ENCODE assay signal across 30 cellular contexts in genomic region chr12:32662665-32663064, GRCh38.
"Had no signal": no experiment of that assay in that cellular context is flagged by ENCODE, and none has a peak within 500 bp of the region (broad histone marks: within the 10 kb centered on the region; RNA-seq: fewer than 3 reads in every experiment).

No MANE protein-coding gene starts in this region.

- FAIRE-seq: astrocyte, TTC549 had no signal

- H3K27ac Mint-ChIP-seq: activated B cell treated with CpG ODN at 0.5 μM for 24 hours; activated CD4-positive, alpha-beta T cell treated with anti-CD3 and anti-CD28 coated beads, Interleukin-2, amount 10 ng/mL, durations not matched to agents 24 days and 14 days; activated naive CD4-positive, alpha-beta T cell treated with anti-CD3 and anti-CD28 coated beads for 36 hours; activated naive CD8-positive, alpha-beta T cell; activated T-helper 17 cell treated with anti-CD3 and anti-CD28 coated beads, Interleukin-2, amount 50 U/mL, for 72 hours; brain; T-cell had no signal

- H3K4me1 Mint-ChIP-seq: activated T-helper 17 cell treated with anti-CD3 and anti-CD28 coated beads, Interleukin-2, amount 50 U/mL, for 72 hours; central memory CD8-positive, alpha-beta T cell; T-cell had no signal

- DNase-seq: activated B cell treated with CpG ODN at 0.5 μM for 24 hours; activated CD4-positive, alpha-beta T cell treated with anti-CD3 and anti-CD28 coated beads for 1 hour; activated CD4-positive, alpha-beta T cell treated with anti-CD3 and anti-CD28 coated beads, Interleukin-2, amount 10 ng/mL, durations not matched to agents 24 days and 14 days; activated CD4-positive, alpha-beta T cell treated with anti-CD3 and anti-CD28 coated beads, Interleukin-2, amount 50 U/mL, for 48 hours; activated CD8-positive, alpha-beta memory T cell treated with anti-CD3 and anti-CD28 coated beads for 24 hours; activated gamma-delta T cell; activated naive CD4-positive, alpha-beta T cell treated with anti-CD3 and anti-CD28 coated beads for 36 hours; activated T-cell treated with anti-CD3 and anti-CD28 coated beads, Interleukin-2, amount 50 U/mL, for 48 hours; amygdala; KG1; MV-4-11; NCI-H1092 treated with DMSO at 0.1 percent for 48 hours; NCI-H1417 treated with DMSO at 0.1 percent for 48 hours; NCI-H1694 treated with DMSO at 0.1 percent for 48 hours; NCI-H2029 treated with DMSO at 0.1 percent for 48 hours; NCI-H345; NCI-H510A; NCI-H526 treated with DMSO at 0.1 percent for 48 hours; NK-92 treated with Interleukin-12 subunit alpha and Interleukin-12 subunit beta, amount 100 ng/mL, for 24 hours; PC-3; SHP77 treated with DMSO at 0.1 percent for 48 hours; T-cell; T-helper 2 cell; T1000 had no signal

- H3K36me3 Mint-ChIP-seq: activated naive CD8-positive, alpha-beta T cell; brain; T-cell had no signal

- ATAC-seq: activated T-helper 17 cell treated with anti-CD3 and anti-CD28 coated beads, Interleukin-2, amount 50 U/mL, for 72 hours; PC-3; T-cell had no signal

- H3K4me3 Mint-ChIP-seq: activated B cell treated with CpG ODN at 0.5 μM for 24 hours; activated CD4-positive, alpha-beta T cell treated with anti-CD3 and anti-CD28 coated beads, Interleukin-2, amount 10 ng/mL, durations not matched to agents 24 days and 14 days; activated naive CD4-positive, alpha-beta T cell treated with anti-CD3 and anti-CD28 coated beads for 36 hours; activated naive CD8-positive, alpha-beta T cell; activated T-helper 17 cell treated with anti-CD3 and anti-CD28 coated beads, Interleukin-2, amount 50 U/mL, for 72 hours; brain; central memory CD8-positive, alpha-beta T cell; T-cell had no signal

- H3K27me3 Mint-ChIP-seq: activated B cell treated with CpG ODN at 0.5 μM for 24 hours; activated CD4-positive, alpha-beta T cell treated with anti-CD3 and anti-CD28 coated beads, Interleukin-2, amount 10 ng/mL, durations not matched to agents 24 days and 14 days; activated naive CD8-positive, alpha-beta T cell; central memory CD8-positive, alpha-beta T cell; T-cell had no signal

- H3K9me3 Mint-ChIP-seq: activated B cell treated with CpG ODN at 0.5 μM for 24 hours; activated CD4-positive, alpha-beta T cell treated with anti-CD3 and anti-CD28 coated beads, Interleukin-2, amount 10 ng/mL, durations not matched to agents 24 days and 14 days; activated naive CD4-positive, alpha-beta T cell treated with anti-CD3 and anti-CD28 coated beads for 36 hours; activated T-helper 17 cell treated with anti-CD3 and anti-CD28 coated beads, Interleukin-2, amount 50 U/mL, for 72 hours; brain; central memory CD8-positive, alpha-beta T cell; T-cell had no signal
